Comparison of ENCODE assay signal across 25 cellular contexts in genomic region chr3:172222474-172223071, GRCh38.
DNase-seq lines count a peak whose midpoint lies in the region; ATAC-seq and TF ChIP-seq lines count a peak whose summit lies in the region.
"Had no signal": no experiment of that assay in that cellular context is flagged by ENCODE, and none has a peak within 500 bp of the region (broad histone marks: within the 10 kb centered on the region; RNA-seq: fewer than 3 reads in every experiment).

No MANE protein-coding gene starts in this region.

- H3K27ac ChIP-seq in subcutaneous abdominal adipose tissue (ENCODE audit: low read depth, low read length) (peak overlapping the region; percentile 26), tibial nerve (no peak overlapping the region)
- H3K27ac ChIP-seq: 22Rv1, gastroesophageal sphincter, SK-N-MC, spleen had no signal

- peaks cover 3% of the 10 kb centered on the region; the same call in 1 of the 2 replicates for H3K36me3 Mint-ChIP-seq in WTC11
- peaks cover 7% of the 10 kb centered on the region for H3K36me3 Mint-ChIP-seq in nephron (ENCODE audit: low read depth)

- CTCF ChIA-PET in WTC11 (lab: Charles Lee): interaction anchor here (0.7 to 1.0 kb wide), 2 partner anchors 83 to 110 kb away, joined by 3 read pairs; no protein-coding TSS in a partner anchor

- H3K9ac ChIP-seq in subcutaneous abdominal adipose tissue (ENCODE audit: low read length in 5 of 5): no peak overlapping the region

- DNase-seq in NCI-H146 (lab: John Stamatoyannopoulos, UW) (peak; percentile 20), NCI-H146 treated with DMSO at 0.1 percent for 48 hours (lab: John Stamatoyannopoulos, UW; ENCODE audit: unreplicated experiment) (no peak), WTC11 (ENCODE audit: low spot score) (no peak), RPMI8226 (no peak), tibial nerve (ENCODE audit: low spot score in 2 of 2) (no peak), cardiac septum (ENCODE audit: low spot score) (no peak)
- DNase-seq: activated CD8-positive, alpha-beta T cell treated with anti-CD3 and anti-CD28 coated beads, Interleukin-2, amount 10 ng/mL, durations not matched to agents 7 days and 5 days; activated effector memory CD4-positive, alpha-beta T cell treated with anti-CD3 and anti-CD28 coated beads, Interleukin-2, amount 50 U/mL, for 16 hours; activated T-cell treated with anti-CD3 and anti-CD28 coated beads for 4 hours; CD4-positive, CD25-positive, alpha-beta regulatory T cell; hippocampal formation; left cardiac atrium; NCI-H1105; NCI-H2029; NCI-H774; ovary; spleen; stimulated activated CD4-positive, alpha-beta T cell treated with anti-CD3 and anti-CD28 coated beads, Interleukin-4, amount 100 ng/mL, for 1 hour; T-helper 2 cell had no signal

- peak overlapping the region; percentile 4; the same call in 1 of the 2 replicates for H3K4me3 Mint-ChIP-seq in WTC11
- H3K4me3 Mint-ChIP-seq in nephron: no peak overlapping the region
- H3K4me3 Mint-ChIP-seq: activated CD8-positive, alpha-beta T cell treated with anti-CD3 and anti-CD28 coated beads, Interleukin-2, amount 10 ng/mL, durations not matched to agents 7 days and 5 days; CD4-positive, CD25-positive, alpha-beta regulatory T cell had no signal

- H3K27me3 Mint-ChIP-seq in WTC11 (ENCODE audit: low read depth) (no peaks in the 10 kb centered on the region), nephron (ENCODE audit: low read depth) (no peaks in the 10 kb centered on the region)
- H3K27me3 Mint-ChIP-seq: CD4-positive, CD25-positive, alpha-beta regulatory T cell had no signal

- H3K27ac Mint-ChIP-seq in WTC11 (peak overlapping the region; percentile 6; the same call in 1 of the 2 replicates), nephron (peak overlapping the region; percentile 12 to 33 (median 29))
- H3K27ac Mint-ChIP-seq: activated CD8-positive, alpha-beta T cell treated with anti-CD3 and anti-CD28 coated beads, Interleukin-2, amount 10 ng/mL, durations not matched to agents 7 days and 5 days had no signal

- no peaks in the 10 kb centered on the region for H3K27me3 ChIP-seq in subcutaneous abdominal adipose tissue (ENCODE audit: control insufficient read depth in 5 of 5, insufficient read depth in 4 of 5, low read length in 5 of 5)
- H3K27me3 ChIP-seq in tibial nerve: no peaks in the 10 kb centered on the region
- H3K27me3 ChIP-seq: gastroesophageal sphincter, ovary, spleen had no signal

- peaks cover 0 to 9% (median 5%) of the 10 kb centered on the region in 5 donors for H3K36me3 ChIP-seq in subcutaneous abdominal adipose tissue (ENCODE audit: control insufficient read depth in 5 of 5, insufficient read depth in 5 of 5, low read length in 5 of 5)
- H3K36me3 ChIP-seq in tibial nerve: peaks cover 0 to 9% (median 0%) of the 10 kb centered on the region in 3 donors
- H3K36me3 ChIP-seq: ovary had no signal

- intact Hi-C loops in cardiac septum (cut with DNase I): loop anchor here (5.0 kb wide), 1 partner anchor 35 kb away; no protein-coding TSS in a partner anchor

- H3K9me3 Mint-ChIP-seq in WTC11: peaks cover 5% of the 10 kb centered on the region; the same call in 1 of the 2 replicates
- no peaks in the 10 kb centered on the region for H3K9me3 Mint-ChIP-seq in nephron
- H3K9me3 Mint-ChIP-seq: CD4-positive, CD25-positive, alpha-beta regulatory T cell had no signal

- WGBS in tibial nerve, 2 donors: 71 to 82% methylated on average over 10 of the region's 10 CpGs

- H3K4me3 ChIP-seq in subcutaneous abdominal adipose tissue (ENCODE audit: low read depth in 1 of 5, low read length in 5 of 5) (no peak overlapping the region), tibial nerve (no peak overlapping the region)
- H3K4me3 ChIP-seq: gastroesophageal sphincter, K562, ovary, SK-N-MC, spleen had no signal

- POLR2A ChIA-PET in WTC11 (lab: Charles Lee): no interaction called here

- H3K9me3 ChIP-seq in subcutaneous abdominal adipose tissue (ENCODE audit: control insufficient read depth in 5 of 5, low read length in 5 of 5): no peaks in the 10 kb centered on the region
- no peaks in the 10 kb centered on the region for H3K9me3 ChIP-seq in tibial nerve
- H3K9me3 ChIP-seq: gastroesophageal sphincter, ovary, spleen had no signal

- ATAC-seq in WTC11: peak; percentile 68
- ATAC-seq: activated CD8-positive, alpha-beta T cell treated with anti-CD3 and anti-CD28 coated beads, Interleukin-2, amount 10 ng/mL, durations not matched to agents 7 days and 5 days; gastroesophageal sphincter; K562; left cardiac atrium had no signal

- peaks cover 0 to 29% (median 22%) of the 10 kb centered on the region in 5 donors for H3K4me1 ChIP-seq in subcutaneous abdominal adipose tissue (ENCODE audit: control insufficient read depth in 5 of 5, insufficient read depth in 5 of 5, low read length in 5 of 5)
- H3K4me1 ChIP-seq in tibial nerve: peaks cover 0 to 62% (median 20%) of the 10 kb centered on the region in 4 donors

- TF ChIP-seq CTCF in WTC11 (IDR thresholded peaks at IDR 0.05) (no peak), nephron (IDR thresholded peaks at IDR 0.05; ENCODE audit: unreplicated experiment in 3 of 3) (no peak), tibial nerve (IDR thresholded peaks at IDR 0.05) (no peak)

- no peak for TF ChIP-seq EP300 in tibial nerve (IDR thresholded peaks at IDR 0.05)

- TF ChIP-seq POLR2A in tibial nerve (IDR thresholded peaks at IDR 0.05): no peak

- H3K4me1 Mint-ChIP-seq in WTC11 (peaks cover 69% of the 10 kb centered on the region), nephron (peaks cover 63% of the 10 kb centered on the region)

TF ChIP-seq in WTC11, 78 proteins besides CTCF, POLR2A, EP300 and RAD21:
- TF ChIP-seq PRRX2 (CRISPR knock-in tag; IDR thresholded peaks at IDR 0.05) (no peak), NFATC4 (CRISPR knock-in tag; IDR thresholded peaks at IDR 0.05) (no peak), ZNF121 (CRISPR knock-in tag; IDR thresholded peaks at IDR 0.05) (no peak), GTF2I (CRISPR knock-in tag; conservative IDR thresholded peaks at IDR 0.05) (no peak), MXD4 (CRISPR knock-in tag; IDR thresholded peaks at IDR 0.05; ENCODE audit: borderline replicate concordance) (no peak)
